15 cellular contexts compared by ENCODE assay signal in the genomic region with DNA sequence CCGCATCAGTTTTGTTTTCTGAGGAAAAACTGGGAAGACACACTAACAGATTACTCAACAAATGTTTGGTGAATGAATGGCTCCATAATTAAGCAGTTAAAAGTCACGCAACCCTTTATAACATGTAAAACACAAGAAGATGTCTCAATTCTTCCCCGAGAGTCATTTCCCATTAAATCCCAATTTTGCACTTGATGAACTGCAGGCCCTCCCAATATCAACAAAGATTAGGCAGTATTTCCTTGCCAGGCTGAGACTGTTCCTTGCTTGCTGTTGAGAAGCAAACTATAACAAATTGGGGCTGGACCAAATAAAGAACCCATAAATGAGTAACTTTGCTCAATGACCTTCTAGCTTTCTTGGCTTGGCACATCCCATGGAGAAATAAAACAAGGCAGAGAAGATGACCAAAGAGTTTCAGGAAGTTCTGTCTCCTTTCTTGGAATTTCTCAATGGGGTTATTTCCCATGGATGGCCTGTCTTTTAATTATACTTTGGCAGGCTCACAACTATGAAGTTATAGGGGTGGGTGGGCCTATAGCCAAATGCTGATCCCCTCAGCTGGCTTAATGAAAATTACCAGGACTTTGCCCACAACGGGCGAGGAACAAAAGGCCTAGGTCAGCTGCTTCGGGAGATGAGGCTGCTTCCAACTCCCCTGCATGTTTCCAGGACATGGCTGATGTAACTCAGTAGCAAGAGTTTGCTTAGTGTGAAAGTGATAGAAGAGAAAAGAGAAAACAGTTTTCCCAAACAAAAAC.
DNase-seq lines count a peak whose midpoint lies in the region; ATAC-seq and FAIRE-seq lines count a peak whose summit lies in the region.
"Had no signal": no experiment of that assay in that cellular context is flagged by ENCODE, and none has a peak within 500 bp of the region (broad histone marks: within the 10 kb centered on the region; RNA-seq: fewer than 3 reads in every experiment).

No MANE protein-coding gene starts in this region.

- no peak overlapping the region for H2BK120ac ChIP-seq in mesendoderm (ENCODE audit: low read depth, low read length)

- H3K4ac ChIP-seq in mesendoderm (ENCODE audit: low read depth, low read length): peak overlapping the region; percentile 93

- ATAC-seq in Right ventricle myocardium inferior (peak; percentile 81), GM18909 (IDR thresholded peaks at IDR 0.05; ENCODE audit: poor library complexity, unreplicated experiment) (no peak), GM21529 (IDR thresholded peaks at IDR 0.05; ENCODE audit: unreplicated experiment) (no peak), left colon (no peak)
- ATAC-seq: natural killer cell treated with Interleukin-12 subunit alpha and Interleukin-12 subunit beta and Interleukin-15 and Interleukin-18, amount 100 ng/mL, for 72 hours had no signal

- no peak overlapping the region for H3K23ac ChIP-seq in mesendoderm (ENCODE audit: low read length)

- H3K56ac ChIP-seq in mesendoderm (ENCODE audit: low read length): no peak overlapping the region

- no peaks in the 10 kb centered on the region for H3K36me3 ChIP-seq in mesendoderm (ENCODE audit: control insufficient read depth, insufficient read depth, low read length)

- intact Hi-C loops in Right ventricle myocardium inferior (cut with DNase I): no loop called here
- intact Hi-C loops in cardiac septum (cut with DNase I): no loop called here
- intact Hi-C loops in left colon (cut with DNase I, micrococcal nuclease): no loop called here

- H3K27ac ChIP-seq in mesendoderm (ENCODE audit: low read depth, low read length): peak overlapping the region; percentile 35

- no peak overlapping the region for H3K4me3 ChIP-seq in mesendoderm (ENCODE audit: low read length)

- H3K4me1 ChIP-seq in mesendoderm (ENCODE audit: control insufficient read depth, low read depth, low read length): peaks cover 10% of the 10 kb centered on the region

- no peaks in the 10 kb centered on the region for H3K79me2 ChIP-seq in mesendoderm (ENCODE audit: control insufficient read depth, insufficient read depth, low read length)

- no peak overlapping the region for H4K5ac ChIP-seq in mesendoderm (ENCODE audit: low read length)

- no CpG with 5 or more reads among the region's 6 CpGs for WGBS in mesendoderm (ENCODE audit: extremely low coverage, insufficient coverage, low lambda C conversion rate)

- H3K27me3 ChIP-seq in mesendoderm (ENCODE audit: insufficient read depth, low read length, poor library complexity): no peaks in the 10 kb centered on the region

- peak overlapping the region; percentile 62 for H3K18ac ChIP-seq in mesendoderm (ENCODE audit: low read length)

- no peak for FAIRE-seq in urothelium cell line (lab: Jason Lieb, UNC)
- FAIRE-seq: H54, keratinocyte had no signal

- no peak overlapping the region for H3K9ac ChIP-seq in mesendoderm (ENCODE audit: low read length)

- H4K8ac ChIP-seq in mesendoderm (ENCODE audit: low read depth, low read length): no peak overlapping the region

- peak overlapping the region; percentile 38 for H2BK15ac ChIP-seq in mesendoderm (replicated peaks; ENCODE audit: low read depth)

- H3K79me1 ChIP-seq in mesendoderm (ENCODE audit: low read length): no peaks in the 10 kb centered on the region

- DNase-seq in Right ventricle myocardium inferior (ENCODE audit: missing footprints): no peak
- DNase-seq in cardiac septum (ENCODE audit: low spot score): no peak
- peak; percentile 61 for DNase-seq in dedifferentiated amniotic fluid mesenchymal stem cell (ENCODE audit: extremely low spot score)
- no peak for DNase-seq in mesendoderm
- no peak for DNase-seq in urothelium cell line (ENCODE audit: low spot score)
- no peak for DNase-seq in left colon
- DNase-seq: activated CD4-positive, alpha-beta T cell treated with anti-CD3 and anti-CD28 coated beads, Interleukin-2, amount 10 ng/mL, durations not matched to agents 24 days and 14 days; activated T-cell treated with anti-CD3 and anti-CD28 coated beads, Interleukin-2, amount 50 U/mL, for 48 hours; amniotic stem cell; NCI-H2171 had no signal

- no peak overlapping the region for H2AK5ac ChIP-seq in mesendoderm (ENCODE audit: low read length)

- H2BK5ac ChIP-seq in mesendoderm (ENCODE audit: low read length): peak overlapping the region; percentile 41

- no peak overlapping the region for H3K4me2 ChIP-seq in mesendoderm (ENCODE audit: low read length)
